In the genomic region with DNA sequence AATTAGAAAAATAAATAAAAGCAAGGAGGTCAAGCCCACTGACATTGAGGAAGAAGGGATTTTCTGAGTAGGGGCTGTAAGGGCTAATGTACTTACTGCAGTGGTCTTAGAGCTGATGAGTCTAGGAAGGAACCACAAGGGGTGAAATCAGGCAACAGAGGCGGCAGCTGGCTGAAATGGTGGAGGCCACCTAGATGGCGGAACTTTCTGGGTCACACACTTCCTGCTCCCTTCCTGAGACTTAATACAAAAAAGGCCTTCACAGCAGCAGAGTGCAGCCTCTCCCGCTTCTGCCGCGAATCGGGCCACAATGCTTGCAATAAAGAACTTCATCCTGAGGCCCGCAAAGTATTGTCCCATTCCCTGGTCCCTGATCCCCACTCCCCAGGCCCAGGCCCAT, we compare ENCODE assay signal across 11 cellular contexts. TPM values are rescaled to one million over a fixed set of nuclear protein-coding genes. Genes with fewer than 3 reads are reported as not detected.
A peak's percentile ranks its signal among the peaks of the same experiment; 100 is the strongest.
DNase-seq lines count a peak whose midpoint lies in the region; ATAC-seq and TF ChIP-seq lines count a peak whose summit lies in the region.
"Had no signal": no experiment of that assay in that cellular context is flagged by ENCODE, and none has a peak within 500 bp of the region (broad histone marks: within the 10 kb centered on the region; RNA-seq: fewer than 3 reads in every experiment).

No MANE protein-coding gene starts in this region.

- peak overlapping the region; percentile 39 for H3K4me3 Mint-ChIP-seq in activated CD4-positive, alpha-beta memory T cell treated with anti-CD3 and anti-CD28 coated beads for 36 hours
- peak overlapping the region in 7 of 8 donors; percentile 9 to 83 (median 68) for H3K4me3 Mint-ChIP-seq in naive B cell

- no peaks in the 10 kb centered on the region for H3K4me1 ChIP-seq in HEK293 (ENCODE audit: control insufficient read depth, insufficient read depth, low read length)
- H3K4me1 ChIP-seq: foreskin keratinocyte had no signal

- DNase-seq in activated CD4-positive, alpha-beta memory T cell treated with anti-CD3 and anti-CD28 coated beads for 36 hours = no peak
- DNase-seq in naive B cell (no peak), NCI-H524 (lab: John Stamatoyannopoulos, UW) (no peak), NOMO-1 treated with dmso at 0.1 percent for 144 hours (lab: John Stamatoyannopoulos, UW; ENCODE audit: unreplicated experiment) (no peak), foreskin fibroblast (no peak)
- DNase-seq: foreskin keratinocyte, NCI-H146 had no signal

- H3K36me3 ChIP-seq in HEK293 (ENCODE audit: control insufficient read depth in 2 of 2, insufficient read depth in 1 of 2, low read length in 2 of 2) = peaks cover 16 to 20% of the 10 kb centered on the region in 2 experiments

- no peaks in the 10 kb centered on the region; the same call in 1 of the 2 replicates for H3K9me3 ChIP-seq in HEK293 (ENCODE audit: control insufficient read depth, insufficient read depth, low read depth, low read length)

- POLR2A ChIA-PET in HEK293 (lab: Yijun Ruan, JAX) = no interaction called here
- POLR2A ChIA-PET in activated CD4-positive, alpha-beta memory T cell treated with anti-CD3 and anti-CD28 coated beads for 36 hours (lab: Charles Lee) = no interaction called here

- intact Hi-C loops in activated CD4-positive, alpha-beta memory T cell treated with anti-CD3 and anti-CD28 coated beads for 36 hours (cut with micrococcal nuclease) = loop anchor here (1.0 kb wide), 1 partner anchor 16 kb away; a partner anchor contains a TSS

- H3K27ac ChIP-seq in HEK293 (ENCODE audit: extremely low read depth, low read depth, low read length) = no peak overlapping the region
- H3K27ac ChIP-seq: foreskin keratinocyte had no signal

- ATAC-seq in GM18873 (IDR thresholded peaks at IDR 0.05; ENCODE audit: low FRiP score, unreplicated experiment) (peak; percentile 5), naive B cell (ENCODE audit: low read depth in 2 of 2) (peak in 1 of 2 donors; percentile 25)
- ATAC-seq: Panc1 had no signal

- H3K9me3 Mint-ChIP-seq in activated CD4-positive, alpha-beta memory T cell treated with anti-CD3 and anti-CD28 coated beads for 36 hours = no peaks in the 10 kb centered on the region
- H3K9me3 Mint-ChIP-seq in naive B cell = peaks cover 0 to 2% (median 0%) of the 10 kb centered on the region in 7 donors

- H3K27me3 Mint-ChIP-seq in activated CD4-positive, alpha-beta memory T cell treated with anti-CD3 and anti-CD28 coated beads for 36 hours = no peaks in the 10 kb centered on the region
- no peaks in the 10 kb centered on the region for H3K27me3 Mint-ChIP-seq in naive B cell

- peaks cover 9% of the 10 kb centered on the region for H3K4me1 Mint-ChIP-seq in activated CD4-positive, alpha-beta memory T cell treated with anti-CD3 and anti-CD28 coated beads for 36 hours (ENCODE audit: low read depth)
- peaks cover 0 to 8% (median 0%) of the 10 kb centered on the region in 3 donors for H3K4me1 Mint-ChIP-seq in naive B cell

- TF ChIP-seq CTCF in HEK293 (tag by site-specific recombination; IDR thresholded peaks at IDR 0.05) = no peak
- no peak for TF ChIP-seq CTCF in foreskin fibroblast (IDR thresholded peaks at IDR 0.05; ENCODE audit: low read depth, low read length)

- H3K4me3 ChIP-seq in HEK293 (ENCODE audit: low read depth, low read length) = peak overlapping the region; percentile 22
- H3K4me3 ChIP-seq in foreskin fibroblast (ENCODE audit: low read depth in 1 of 2, low read length in 2 of 2) = no peak overlapping the region

- H3K36me3 Mint-ChIP-seq in activated CD4-positive, alpha-beta memory T cell treated with anti-CD3 and anti-CD28 coated beads for 36 hours = peaks cover 4% of the 10 kb centered on the region
- H3K36me3 Mint-ChIP-seq in naive B cell = no peaks in the 10 kb centered on the region

- CTCF ChIA-PET in HEK293 (lab: Yijun Ruan, JAX) = no interaction called here
- CTCF ChIA-PET in activated CD4-positive, alpha-beta memory T cell treated with anti-CD3 and anti-CD28 coated beads for 36 hours (lab: Charles Lee) = no interaction called here

- H3K27ac Mint-ChIP-seq in activated CD4-positive, alpha-beta memory T cell treated with anti-CD3 and anti-CD28 coated beads for 36 hours = no peak overlapping the region
- H3K27ac Mint-ChIP-seq in naive B cell = peak overlapping the region in 2 of 6 donors; percentile 20 to 76

TF ChIP-seq in HEK293, 187 proteins besides CTCF, POLR2A, EP300 and RAD21:
- TF ChIP-seq ZBTB21 (tag by site-specific recombination; IDR thresholded peaks at IDR 0.05) (no peak), ZNF174 (tag by site-specific recombination; IDR thresholded peaks at IDR 0.05) (no peak)

RNA-seq across cellular contexts. Expression of a gene that starts 15.4 kb away (rescaled TPM):
- total RNA-seq in activated CD4-positive, alpha-beta memory T cell treated with anti-CD3 and anti-CD28 coated beads for 36 hours = 10 to 100 TPM; 42.1 to 42.5 TPM
- 1 to 10 TPM in 5 of 6 donors, under 1 TPM in 1; 0.86 to 7.6 (median 3.3) TPM for polyA plus RNA-seq in naive B cell (ENCODE audit: low read depth in 6 of 6)

RNA-seq across cellular contexts. Expression of a gene that starts 42.9 kb away (rescaled TPM):
- total RNA-seq in activated CD4-positive, alpha-beta memory T cell treated with anti-CD3 and anti-CD28 coated beads for 36 hours = 10 to 100 TPM in 1 of 2 experiments, 1 to 10 TPM in 1; 8.7 to 10.7 TPM
- polyA plus RNA-seq in naive B cell (ENCODE audit: low read depth in 6 of 6) = 1 to 10 TPM; 1.1 to 3.7 (median 2.2) TPM

RNA-seq across cellular contexts. Expression of a gene that starts 53.8 kb away (rescaled TPM):
- total RNA-seq in activated CD4-positive, alpha-beta memory T cell treated with anti-CD3 and anti-CD28 coated beads for 36 hours = 10 to 100 TPM; 12.0 to 12.6 TPM
- 1 to 10 TPM in 5 of 6 donors, under 1 TPM in 1; 0.46 to 6.2 (median 2.0) TPM for polyA plus RNA-seq in naive B cell (ENCODE audit: low read depth in 6 of 6)
- total RNA-seq: Daoy, foreskin keratinocyte had no signal
- polyA plus RNA-seq: foreskin keratinocyte had no signal

RNA-seq across cellular contexts. Expression of a gene that starts 58.7 kb away (rescaled TPM):
- 100 to 1,000 TPM; 289 to 290 TPM for total RNA-seq in activated CD4-positive, alpha-beta memory T cell treated with anti-CD3 and anti-CD28 coated beads for 36 hours
- 1,000 to 10,000 TPM in 1 of 6 donors, 100 to 1,000 TPM in 5; 789 to 1,133 (median 826) TPM for polyA plus RNA-seq in naive B cell (ENCODE audit: low read depth in 6 of 6)
- total RNA-seq: Daoy had no signal
